Comparison of ENCODE assay signal across 18 cellular contexts in genomic region chr3:164208026-164208425, GRCh38.
DNase-seq lines count a peak whose midpoint lies in the region; FAIRE-seq and TF ChIP-seq lines count a peak whose summit lies in the region.
"Had no signal": no experiment of that assay in that cellular context is flagged by ENCODE, and none has a peak within 500 bp of the region (broad histone marks: within the 10 kb centered on the region; RNA-seq: fewer than 3 reads in every experiment).

No MANE protein-coding gene starts in this region.

- H3K9me3 Mint-ChIP-seq in HFFc6, result peaks cover 17% of the 10 kb centered on the region

- DNase-seq in HT1080 (ENCODE audit: low read depth), result peak; percentile 29
- no peak for DNase-seq in frontal cortex (ENCODE audit: low spot score in 2 of 2)
- DNase-seq in urothelium cell line (ENCODE audit: low spot score), result peak; percentile 3
- DNase-seq in effector memory CD4-positive, alpha-beta T cell, result no peak
- no peak for DNase-seq in D341Med (ENCODE audit: low spot score)
- no peak for DNase-seq in HFFc6
- DNase-seq: Caco-2, H7, MM.1S, NCI-H1105, NCI-H187 treated with DMSO at 0.1 percent for 48 hours, NCI-H2171, NCI-H446 treated with DMSO at 0.1 percent for 48 hours, OCI-M1 had no signal

- no peaks in the 10 kb centered on the region for H3K27me3 ChIP-seq in SU-DHL-6 (ENCODE audit: low read length)
- no peaks in the 10 kb centered on the region for H3K27me3 ChIP-seq in effector memory CD4-positive, alpha-beta T cell (replicated peaks; ENCODE audit: control insufficient read depth, insufficient read depth, low read length, poor library complexity, severe bottlenecking)

- no peak overlapping the region for H3K27ac Mint-ChIP-seq in HFFc6

- H3K4me3 ChIP-seq in SU-DHL-6 (ENCODE audit: insufficient read depth, low read length, poor library complexity, severe bottlenecking), result no peak overlapping the region
- no peak overlapping the region for H3K4me3 ChIP-seq in effector memory CD4-positive, alpha-beta T cell (ENCODE audit: insufficient read depth, low read depth, low read length, poor library complexity, severe bottlenecking)

- H3K79me2 ChIP-seq in SU-DHL-6 (ENCODE audit: insufficient read depth, low read length), result no peaks in the 10 kb centered on the region

- no peaks in the 10 kb centered on the region for H3K36me3 ChIP-seq in SU-DHL-6 (ENCODE audit: low read length)
- H3K36me3 ChIP-seq in effector memory CD4-positive, alpha-beta T cell (ENCODE audit: control insufficient read depth, insufficient read depth, low read length), result no peaks in the 10 kb centered on the region

- no peaks in the 10 kb centered on the region for H3K4me1 ChIP-seq in effector memory CD4-positive, alpha-beta T cell (ENCODE audit: control insufficient read depth, insufficient read depth, low read length, poor library complexity, severe bottlenecking)
- H3K4me1 ChIP-seq: Caco-2 had no signal

- no peak overlapping the region for H3K4me3 Mint-ChIP-seq in HFFc6

- H3K36me3 Mint-ChIP-seq in HFFc6 (ENCODE audit: low read depth), result no peaks in the 10 kb centered on the region; the same call in 1 of the 2 replicates

- no peaks in the 10 kb centered on the region for H3K9me3 ChIP-seq in SU-DHL-6 (ENCODE audit: insufficient read depth, low read length)
- no peaks in the 10 kb centered on the region for H3K9me3 ChIP-seq in effector memory CD4-positive, alpha-beta T cell (ENCODE audit: control insufficient read depth, low read length)
- H3K9me3 ChIP-seq: Caco-2 had no signal

- H3K4me1 Mint-ChIP-seq in HFFc6 (ENCODE audit: low read depth), result no peaks in the 10 kb centered on the region

- H3K9me2 ChIP-seq in SU-DHL-6 (replicated peaks; ENCODE audit: insufficient read depth, low read length), result no peaks in the 10 kb centered on the region

- no peaks in the 10 kb centered on the region for H4K20me1 ChIP-seq in SU-DHL-6 (ENCODE audit: low read depth, low read length)

- TF ChIP-seq CTCF in SU-DHL-6 (IDR thresholded peaks at IDR 0.05; ENCODE audit: insufficient read depth, low read length, poor library complexity, severe bottlenecking) (no peak), HFFc6 (IDR thresholded peaks at IDR 0.05) (no peak)

- H3K27ac ChIP-seq in SU-DHL-6 (ENCODE audit: low read depth, low read length), result no peak overlapping the region
- H3K27ac ChIP-seq in effector memory CD4-positive, alpha-beta T cell (ENCODE audit: insufficient read depth, low read length, poor library complexity, severe bottlenecking), result no peak overlapping the region
- H3K27ac ChIP-seq: KMS-11, RWPE1 had no signal

- no peaks in the 10 kb centered on the region for H3K27me3 Mint-ChIP-seq in HFFc6 (ENCODE audit: insufficient read depth)

- no peaks in the 10 kb centered on the region for H3F3A ChIP-seq in SU-DHL-6 (ENCODE audit: insufficient read depth)

- no peak overlapping the region for H3K9ac ChIP-seq in SU-DHL-6 (ENCODE audit: low read length)
- H3K9ac ChIP-seq: KMS-11 had no signal

- no peak overlapping the region for H3K4me2 ChIP-seq in SU-DHL-6 (ENCODE audit: low read depth, low read length, poor library complexity, severe bottlenecking)
- H3K4me2 ChIP-seq: KMS-11 had no signal

- FAIRE-seq in frontal cortex (lab: Jason Lieb, UNC), result peak; percentile 6
- no peak for FAIRE-seq in urothelium cell line (lab: Jason Lieb, UNC)
- FAIRE-seq: HepG2 had no signal

- peak overlapping the region; percentile 68 for H2AFZ ChIP-seq in SU-DHL-6 (ENCODE audit: low read depth, low read length, severe bottlenecking)

Comparison
In these comparisons a context has a peak if more than half of its experiments do, and no peak if none do; other contexts are left out.
1. DNase-seq: peak in HT1080 (single experiment) and urothelium cell line (single experiment); none in frontal cortex (0 of 2), effector memory CD4-positive, alpha-beta T cell (0 of 3), D341Med (single experiment) and HFFc6 (single experiment).